ENCODE assay signal across 8 cellular contexts in genomic region chr17:73429440-73430164, GRCh38.
DNase-seq lines count a peak whose midpoint lies in the region; ATAC-seq, FAIRE-seq and TF ChIP-seq lines count a peak whose summit lies in the region.

No MANE protein-coding gene starts in this region.

- no peaks in the 10 kb centered on the region for H3K4me1 ChIP-seq in K562 (replicated peaks in 1 of 2; ENCODE audit: control insufficient read depth in 2 of 2, insufficient read depth in 2 of 2, low read length in 2 of 2)

- 4% methylated on average over 12 of the region's 14 CpGs for WGBS in K562 (ENCODE audit: insufficient coverage, low coverage, missing lambda C conversion rate)

- no peak for TF ChIP-seq EP300 in K562 (IDR thresholded peaks at IDR 0.05; ENCODE audit: low read length)

- no peaks in the 10 kb centered on the region for H3K36me3 ChIP-seq in K562 (ENCODE audit: control insufficient read depth, insufficient read depth, low read length)

- peak; percentile 93 for ATAC-seq in HG02981 (IDR thresholded peaks at IDR 0.05; ENCODE audit: unreplicated experiment)
- ATAC-seq in K562 = peak; percentile 98
- no peak for ATAC-seq in GM21825 (IDR thresholded peaks at IDR 0.05; ENCODE audit: unreplicated experiment)

- BruUV-seq in K562 (replicated peaks; lab: Mats Ljungman, UMichigan) = no TSS peak

- TF ChIP-seq POLR2A in K562 (conservative IDR thresholded peaks at IDR 0.05) = no peak

- intact Hi-C loops in K562 (cut with micrococcal nuclease) = loop anchor here (1.0 to 10.0 kb wide), 5 partner anchors 115 to 748 kb away; no protein-coding TSS in a partner anchor

- POLR2A ChIA-PET in GM10248 (lab: Yijun Ruan, JAX) = no interaction called here
- POLR2A ChIA-PET in K562 (lab: Yijun Ruan, JAX) = interaction anchor here (0.6 to 2.0 kb wide), 5 partner anchors 9 to 280 kb away, joined by 3 to 6 read pairs (median 5); no protein-coding TSS in a partner anchor

- no peak overlapping the region for H3K4me3 ChIP-seq in K562

- no peak overlapping the region for H3K27ac ChIP-seq in K562 (ENCODE audit: extremely low read depth, low read depth, low read length)

- DNase-seq in GM10248 (ENCODE audit: extremely low spot score) (peak; percentile 90), NCI-H2107 treated with DMSO at 0.1 percent for 48 hours (lab: John Stamatoyannopoulos, UW; ENCODE audit: unreplicated experiment) (peak; percentile 52), UCSD-AML1 (lab: John Stamatoyannopoulos, UW; ENCODE audit: unreplicated experiment) (peak; percentile 83), K562 (ENCODE audit: extremely low read depth in 1 of 4, low spot score in 3 of 4) (peak; percentile 82 to 91 (median 88)), iPS DF 4.7 (ENCODE audit: extremely low read depth, low spot score) (peak; percentile 41), smooth muscle cell of the brain vasculature (ENCODE audit: low read depth, low spot score) (peak; percentile 37)

- no peaks in the 10 kb centered on the region for H3K9me1 ChIP-seq in K562 (ENCODE audit: control insufficient read depth, insufficient read depth, low read length)

- TF ChIP-seq RAD21 in K562 (CRISPR knock-in tag; conservative IDR thresholded peaks at IDR 0.05 in 1 of 2, IDR thresholded peaks at IDR 0.05 in 1 of 2) = peak; percentile 91 to 97

- no peak overlapping the region for H3K4me2 ChIP-seq in K562 (ENCODE audit: insufficient read depth, low read length)

- H3K79me2 ChIP-seq in K562 (ENCODE audit: control insufficient read depth, insufficient read depth, low read length) = no peaks in the 10 kb centered on the region

- in situ Hi-C loops in K562 (cut with MboI) = loop anchor here (10.0 kb wide), 2 partner anchors 275 to 745 kb away; no protein-coding TSS in a partner anchor

- FAIRE-seq in K562 (lab: Jason Lieb, UNC) = peak; percentile 86

- peaks cover 9 to 33% of the 10 kb centered on the region in 2 experiments; a peak in 4 of 5 replicates for H3K27me3 ChIP-seq in K562 (ENCODE audit: control insufficient read depth in 2 of 2, insufficient read depth in 2 of 2, low read length in 2 of 2)

- 0 out of 2 replicates have a peak overlapping the region, but pooled peaks have one; percentile 1 for H2AFZ ChIP-seq in K562 (ENCODE audit: low read depth, low read length)

- TF ChIP-seq CTCF in GM10248 (IDR thresholded peaks at IDR 0.05; ENCODE audit: control extremely low read depth, extremely low read depth, low read depth, missing control alignments) = peak; percentile 95
- TF ChIP-seq CTCF in K562 (IDR thresholded peaks at IDR 0.05 in 2 of 3, conservative IDR thresholded peaks at IDR 0.05 in 1 of 3; ENCODE audit: insufficient read depth in 2 of 3, low read depth in 1 of 3, low read length in 3 of 3) = peak; percentile 89 to 95 (median 94)

- CTCF ChIA-PET in GM10248 (lab: Yijun Ruan, JAX) (interaction anchor here (0.6 to 5.3 kb wide), 33 partner anchors 7 to 933 kb away, joined by 3 to 46 read pairs (median 3); no protein-coding TSS in a partner anchor), K562 (lab: Yijun Ruan, JAX; ENCODE audit: low intra/inter-chr PET ratio) (interaction anchor here (0.6 to 3.1 kb wide), 6 partner anchors 10 to 747 kb away, joined by 3 to 30 read pairs (median 4); no protein-coding TSS in a partner anchor)

- H4K20me1 ChIP-seq in K562 (replicated peaks; ENCODE audit: control insufficient read depth, insufficient read depth, low read length) = peaks cover 4% of the 10 kb centered on the region

- no peaks in the 10 kb centered on the region for H3K9me3 ChIP-seq in K562 (replicated peaks; ENCODE audit: control insufficient read depth, insufficient read depth, low read depth, low read length)

- H3K9ac ChIP-seq in K562 (ENCODE audit: insufficient read depth in 1 of 2, low read depth in 2 of 2, low read length in 2 of 2) = no peak overlapping the region

TF ChIP-seq in K562, 482 proteins besides CTCF, POLR2A, EP300 and RAD21 (continues in another document):
- TF ChIP-seq YY1 (IDR thresholded peaks at IDR 0.05; ENCODE audit: borderline replicate concordance in 1 of 3, control insufficient read depth in 1 of 3, extremely low read depth in 1 of 3, insufficient read depth in 3 of 3, insufficient read length in 1 of 3, insufficient replicate concordance in 2 of 3, low read depth in 1 of 3, low read length in 2 of 3) (peak; percentile 21 to 88 (median 77)), SRSF7 (optimal IDR thresholded peaks at IDR 0.05; ENCODE audit: low read depth, low read length) (no peak), CEBPB (tag; IDR thresholded peaks at IDR 0.05) (no peak), JUND (IDR thresholded peaks at IDR 0.05; ENCODE audit: borderline replicate concordance, low read depth, low read length) (0 out of 2 replicates have a peak, but pooled peaks have one; percentile 16), JUND (tag; IDR thresholded peaks at IDR 0.05; ENCODE audit: borderline replicate concordance, low read depth, low read length) (no peak), MAZ (CRISPR knock-in tag; conservative IDR thresholded peaks at IDR 0.05 in 1 of 2, IDR thresholded peaks at IDR 0.05 in 1 of 2) (peak in 1 of 2 experiments; percentile 54; a peak in 2 of 4 replicates), TEAD1 (CRISPR knock-in tag; IDR thresholded peaks at IDR 0.05) (no peak), CREM (IDR thresholded peaks at IDR 0.05; ENCODE audit: low read depth) (0 out of 2 replicates have a peak, but pooled peaks have one; percentile 24), ZNF263 (CRISPR knock-in tag; IDR thresholded peaks at IDR 0.05; ENCODE audit: borderline replicate concordance) (peak; percentile 36; the same call in 1 of the 2 replicates), HEY1 (CRISPR knock-in tag; IDR thresholded peaks at IDR 0.05; ENCODE audit: borderline replicate concordance) (no peak), IRF9 (tag; IDR thresholded peaks at IDR 0.05) (no peak), MYC (IDR thresholded peaks at IDR 0.05; ENCODE audit: low read depth, low read length) (peak; percentile 28; the same call in 1 of the 2 replicates), MYC (CRISPR knock-in tag; IDR thresholded peaks at IDR 0.05; ENCODE audit: borderline replicate concordance, low read depth) (no peak), RB1 (IDR thresholded peaks at IDR 0.05; ENCODE audit: low read depth) (peak; percentile 70), TBL1XR1 (IDR thresholded peaks at IDR 0.05; ENCODE audit: low read length in 2 of 2) (0 out of 4 replicates have a peak, but pooled peaks of 1 of the 2 experiments have one; percentile 14), GATA2 (CRISPR knock-in tag; IDR thresholded peaks at IDR 0.05) (no peak), TAL1 (IDR thresholded peaks at IDR 0.05) (no peak), CBX2 (IDR thresholded peaks at IDR 0.05; ENCODE audit: insufficient read depth, low read length, poor library complexity, severe bottlenecking) (no peak), ZNF436 (CRISPR knock-in tag; IDR thresholded peaks at IDR 0.05) (no peak), ETV5 (CRISPR knock-in tag; IDR thresholded peaks at IDR 0.05; ENCODE audit: low read depth) (no peak), SNIP1 (IDR thresholded peaks at IDR 0.05; ENCODE audit: low read depth) (no peak), SMC3 (conservative IDR thresholded peaks at IDR 0.05; ENCODE audit: insufficient read depth, low read depth, low read length) (peak; percentile 95), FOXM1 (IDR thresholded peaks at IDR 0.05; ENCODE audit: low read depth) (no peak), FOXM1 (CRISPR knock-in tag; IDR thresholded peaks at IDR 0.05; ENCODE audit: low read depth) (no peak)
- TF ChIP-seq, protein P1, sequence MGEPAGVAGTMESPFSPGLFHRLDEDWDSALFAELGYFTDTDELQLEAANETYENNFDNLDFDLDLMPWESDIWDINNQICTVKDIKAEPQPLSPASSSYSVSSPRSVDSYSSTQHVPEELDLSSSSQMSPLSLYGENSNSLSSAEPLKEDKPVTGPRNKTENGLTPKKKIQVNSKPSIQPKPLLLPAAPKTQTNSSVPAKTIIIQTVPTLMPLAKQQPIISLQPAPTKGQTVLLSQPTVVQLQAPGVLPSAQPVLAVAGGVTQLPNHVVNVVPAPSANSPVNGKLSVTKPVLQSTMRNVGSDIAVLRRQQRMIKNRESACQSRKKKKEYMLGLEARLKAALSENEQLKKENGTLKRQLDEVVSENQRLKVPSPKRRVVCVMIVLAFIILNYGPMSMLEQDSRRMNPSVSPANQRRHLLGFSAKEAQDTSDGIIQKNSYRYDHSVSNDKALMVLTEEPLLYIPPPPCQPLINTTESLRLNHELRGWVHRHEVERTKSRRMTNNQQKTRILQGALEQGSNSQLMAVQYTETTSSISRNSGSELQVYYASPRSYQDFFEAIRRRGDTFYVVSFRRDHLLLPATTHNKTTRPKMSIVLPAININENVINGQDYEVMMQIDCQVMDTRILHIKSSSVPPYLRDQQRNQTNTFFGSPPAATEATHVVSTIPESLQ (CRISPR knock-in tag; IDR thresholded peaks at IDR 0.05) = no peak
- TF ChIP-seq, protein P2, sequence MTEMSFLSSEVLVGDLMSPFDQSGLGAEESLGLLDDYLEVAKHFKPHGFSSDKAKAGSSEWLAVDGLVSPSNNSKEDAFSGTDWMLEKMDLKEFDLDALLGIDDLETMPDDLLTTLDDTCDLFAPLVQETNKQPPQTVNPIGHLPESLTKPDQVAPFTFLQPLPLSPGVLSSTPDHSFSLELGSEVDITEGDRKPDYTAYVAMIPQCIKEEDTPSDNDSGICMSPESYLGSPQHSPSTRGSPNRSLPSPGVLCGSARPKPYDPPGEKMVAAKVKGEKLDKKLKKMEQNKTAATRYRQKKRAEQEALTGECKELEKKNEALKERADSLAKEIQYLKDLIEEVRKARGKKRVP (CRISPR knock-in tag; IDR thresholded peaks at IDR 0.05) = no peak

Comparison
In these comparisons a context has a peak if more than half of its experiments do, and no peak if none do; other contexts are left out.
1. DNase-seq: peak in every context shown above with its lines; median percentile 90 in GM10248; 88 in K562; 83 in UCSD-AML1; 52 in NCI-H2107 treated with DMSO at 0.1 percent for 48 hours; 41 in iPS DF 4.7; 37 in smooth muscle cell of the brain vasculature.